ENCODE assay signal across 1 cellular context in genomic region chr1:212192261-212192998, GRCh38.
TF ChIP-seq lines count a peak whose summit lies in the region.

No MANE protein-coding gene starts in this region.

TF ChIP-seq in SK-N-SH treated with all-trans-retinoic acid at 6 μM for 48 hours, 23 proteins besides CTCF, POLR2A, EP300 and RAD21 (continued from another document):
- TF ChIP-seq PATZ1 (CRISPR knock-in tag; IDR thresholded peaks at IDR 0.05; ENCODE audit: borderline replicate concordance): no peak
